ENCODE assay signal across 8 cellular contexts in genomic region chr17:6843241-6843890, GRCh38. TPM values are rescaled to one million over a fixed set of nuclear protein-coding genes. Genes with fewer than 3 reads are reported as not detected.
A peak's percentile ranks its signal among the peaks of the same experiment; 100 is the strongest.
DNase-seq lines count a peak whose midpoint lies in the region; ATAC-seq, FAIRE-seq and TF ChIP-seq lines count a peak whose summit lies in the region.

No MANE protein-coding gene starts in this region.

- peak; percentile 48 to 75; a peak in 3 of 4 replicates for TF ChIP-seq RAD21 in K562 (CRISPR knock-in tag; conservative IDR thresholded peaks at IDR 0.05 in 1 of 2, IDR thresholded peaks at IDR 0.05 in 1 of 2)

- H3K4me1 ChIP-seq in K562 (replicated peaks in 1 of 2; ENCODE audit: control insufficient read depth in 2 of 2, insufficient read depth in 2 of 2, low read length in 2 of 2): no peaks in the 10 kb centered on the region; a peak in 2 of 5 replicates

- FAIRE-seq in K562 (lab: Jason Lieb, UNC): peak; percentile 32

- H3K36me3 ChIP-seq in K562 (ENCODE audit: control insufficient read depth, insufficient read depth, low read length): no peaks in the 10 kb centered on the region

- ATAC-seq in K562: no peak
- no peak for ATAC-seq in GM19397 (IDR thresholded peaks at IDR 0.05; ENCODE audit: unreplicated experiment)
- ATAC-seq in stimulated activated naive CD8-positive, alpha-beta T cell treated with anti-CD3 and anti-CD28 coated beads, Interleukin-15, Interleukin-2, amounts not matched to agents 100 U/mL and 50 U/mL, for 24 hours: no peak
- ATAC-seq in GM18511 (IDR thresholded peaks at IDR 0.05; ENCODE audit: unreplicated experiment): no peak

- no peaks in the 10 kb centered on the region; the same call in 1 of the 2 replicates for H4K20me1 ChIP-seq in K562 (replicated peaks; ENCODE audit: control insufficient read depth, insufficient read depth, low read length)

- H3K9me1 ChIP-seq in K562 (ENCODE audit: control insufficient read depth, insufficient read depth, low read length): no peaks in the 10 kb centered on the region

- peak; percentile 26 to 61 (median 37); a peak in 3 of 6 replicates for TF ChIP-seq CTCF in K562 (IDR thresholded peaks at IDR 0.05 in 2 of 3, conservative IDR thresholded peaks at IDR 0.05 in 1 of 3; ENCODE audit: insufficient read depth in 2 of 3, low read depth in 1 of 3, low read length in 3 of 3)

- no peak overlapping the region for H3K4me2 ChIP-seq in K562 (ENCODE audit: insufficient read depth, low read length)

- no peak overlapping the region for H3K4me3 ChIP-seq in K562

- no peak for TF ChIP-seq POLR2A in K562 (conservative IDR thresholded peaks at IDR 0.05)

- POLR2A ChIA-PET in K562 (lab: Yijun Ruan, JAX): interaction anchor here (0.9 to 1.5 kb wide), 3 partner anchors 10 to 169 kb away, joined by 3 to 5 read pairs (median 4); partner anchors contain the start of gene RNASEK

- in situ Hi-C loops in K562 (cut with MboI): loop anchor here (5.0 kb wide), 1 partner anchor 169 kb away; the partner anchor contains the start of gene RNASEK

- peak; percentile 31 for DNase-seq in NCI-H2107 treated with DMSO at 0.1 percent for 48 hours (lab: John Stamatoyannopoulos, UW; ENCODE audit: unreplicated experiment)
- DNase-seq in NCI-H2107 (lab: John Stamatoyannopoulos, UW): no peak
- DNase-seq in NCI-H1930 (lab: John Stamatoyannopoulos, UW): peak; percentile 10 to 47
- DNase-seq in K562 (ENCODE audit: extremely low read depth in 1 of 4, low spot score in 3 of 4): peak; percentile 12 to 48 (median 18)
- DNase-seq in kidney glomerular epithelial cell (lab: John Stamatoyannopoulos, UW): peak; percentile 6
- no peak for DNase-seq in stimulated activated naive CD8-positive, alpha-beta T cell treated with anti-CD3 and anti-CD28 coated beads, Interleukin-15, Interleukin-2, amounts not matched to agents 100 U/mL and 50 U/mL, for 24 hours

- 27% methylated on average over 8 of the region's 8 CpGs for WGBS in K562 (ENCODE audit: insufficient coverage, low coverage, missing lambda C conversion rate)

- intact Hi-C loops in K562 (cut with micrococcal nuclease): loop anchor here (2.0 to 5.0 kb wide), 2 partner anchors 161 to 176 kb away; no protein-coding TSS in a partner anchor

- no peak overlapping the region for H3K27ac ChIP-seq in K562 (ENCODE audit: extremely low read depth, low read depth, low read length)

- no peaks in the 10 kb centered on the region for H3K79me2 ChIP-seq in K562 (ENCODE audit: control insufficient read depth, insufficient read depth, low read length)

- no peaks in the 10 kb centered on the region; a peak in 2 of 5 replicates for H3K27me3 ChIP-seq in K562 (ENCODE audit: control insufficient read depth in 2 of 2, insufficient read depth in 2 of 2, low read length in 2 of 2)

- H2AFZ ChIP-seq in K562 (ENCODE audit: low read depth, low read length): 0 out of 2 replicates have a peak overlapping the region, but pooled peaks have one; percentile 17

- H3K9ac ChIP-seq in K562 (ENCODE audit: insufficient read depth in 1 of 2, low read depth in 2 of 2, low read length in 2 of 2): no peak overlapping the region

- CTCF ChIA-PET in K562 (lab: Yijun Ruan, JAX; ENCODE audit: low intra/inter-chr PET ratio): interaction anchor here (0.8 to 2.1 kb wide), 4 partner anchors 158 to 293 kb away, joined by 3 to 7 read pairs (median 4); partner anchors contain the start of gene BCL6B

- BruUV-seq in K562 (replicated peaks; lab: Mats Ljungman, UMichigan): no TSS peak

- TF ChIP-seq EP300 in K562 (IDR thresholded peaks at IDR 0.05; ENCODE audit: low read length): no peak

- no peaks in the 10 kb centered on the region for H3K9me3 ChIP-seq in K562 (replicated peaks; ENCODE audit: control insufficient read depth, insufficient read depth, low read depth, low read length)

TF ChIP-seq in K562, 482 proteins besides CTCF, POLR2A, EP300 and RAD21 (continues in another document):
- TF ChIP-seq TCFL5 (CRISPR knock-in tag; conservative IDR thresholded peaks at IDR 0.05) (no peak), SMC3 (conservative IDR thresholded peaks at IDR 0.05; ENCODE audit: insufficient read depth, low read depth, low read length) (0 out of 2 replicates have a peak, but pooled peaks have one; percentile 17), DEAF1 (CRISPR knock-in tag; IDR thresholded peaks at IDR 0.05) (peak; percentile 39; the same call in 1 of the 2 replicates), NCOR1 (IDR thresholded peaks at IDR 0.05) (no peak), ILK (tag; IDR thresholded peaks at IDR 0.05; ENCODE audit: borderline replicate concordance, low read depth) (no peak), ZNF764 (CRISPR knock-in tag; IDR thresholded peaks at IDR 0.05; ENCODE audit: low read depth) (no peak), ELK1 (CRISPR knock-in tag; IDR thresholded peaks at IDR 0.05) (no peak), RFX1 (IDR thresholded peaks at IDR 0.05) (peak; percentile 49), ZNF586 (CRISPR knock-in tag; conservative IDR thresholded peaks at IDR 0.05) (no peak), ZBTB8A (IDR thresholded peaks at IDR 0.05; ENCODE audit: partially characterized antibody) (no peak)

RNA-seq across cellular contexts. Expression of gene TEKT1, which starts 11.8 kb away (rescaled TPM):
- not detected in 2 replicates for total RNA-seq in K562 (2011; cell fraction: chromatin; rRNA removed; ENCODE audit: low replicate concordance)
- total RNA-seq in K562 (2011; cell fraction: nucleolus; rRNA removed): not detected in 2 replicates
- total RNA-seq in K562 (2011; cell fraction: nucleoplasm; rRNA removed): not detected in 2 replicates
- total RNA-seq in K562 (2014; rRNA removed): not detected in 2 replicates
- not detected in 2 replicates for total RNA-seq in K562 (2014; rRNA removed; fragmentation: Illumina TruSeq; extraction: Trizol)
- not detected in 2 replicates for total RNA-seq in K562 (2015; rRNA removed; fragmentation: Illumina TruSeq; extraction: Trizol)
- not detected in 2 replicates for total RNA-seq in K562 (2021)
- not detected in 2 replicates for polyA plus RNA-seq in K562 (2011; rRNA removed)
- polyA plus RNA-seq in K562 (2011; cell fraction: cytosol; rRNA removed): not detected in 2 replicates
- not detected in 2 replicates for polyA plus RNA-seq in K562 (2011; cell fraction: nucleus; rRNA removed)
- not detected in 2 replicates for polyA plus RNA-seq in K562 (2012)
- not detected in 2 replicates for polyA plus RNA-seq in K562 (2014; fragmentation: Illumina TruSeq; extraction: Trizol)
- polyA plus RNA-seq in K562 (2014; fragmentation: Nextera tagmentation; extraction: Ambion mirVana): under 1 TPM in 1 of 2 experiments, not detected in 1; 0.06 TPM
- not detected in 2 replicates for polyA plus RNA-seq in K562 (2014; rRNA removed)
- 0.06 TPM in 1 of 2 replicates, not detected in the other for polyA minus RNA-seq in K562 (2011; rRNA and poly(A)+ RNA removed)
- not detected in 2 replicates for polyA minus RNA-seq in K562 (2011; cell fraction: cytosol; rRNA and poly(A)+ RNA removed)
- polyA minus RNA-seq in K562 (2011; cell fraction: nucleus; rRNA and poly(A)+ RNA removed): not detected in 2 replicates

Comparison
In these comparisons a context has a peak if more than half of its experiments do, and no peak if none do; other contexts are left out.
1. DNase-seq: peak in NCI-H2107 treated with DMSO at 0.1 percent for 48 hours (single experiment), NCI-H1930 (2 of 2), K562 (4 of 4) and kidney glomerular epithelial cell (single experiment); none in NCI-H2107 (single experiment) and stimulated activated naive CD8-positive, alpha-beta T cell treated with anti-CD3 and anti-CD28 coated beads, Interleukin-15, Interleukin-2, amounts not matched to agents 100 U/mL and 50 U/mL, for 24 hours (single experiment).